In the genomic region with DNA sequence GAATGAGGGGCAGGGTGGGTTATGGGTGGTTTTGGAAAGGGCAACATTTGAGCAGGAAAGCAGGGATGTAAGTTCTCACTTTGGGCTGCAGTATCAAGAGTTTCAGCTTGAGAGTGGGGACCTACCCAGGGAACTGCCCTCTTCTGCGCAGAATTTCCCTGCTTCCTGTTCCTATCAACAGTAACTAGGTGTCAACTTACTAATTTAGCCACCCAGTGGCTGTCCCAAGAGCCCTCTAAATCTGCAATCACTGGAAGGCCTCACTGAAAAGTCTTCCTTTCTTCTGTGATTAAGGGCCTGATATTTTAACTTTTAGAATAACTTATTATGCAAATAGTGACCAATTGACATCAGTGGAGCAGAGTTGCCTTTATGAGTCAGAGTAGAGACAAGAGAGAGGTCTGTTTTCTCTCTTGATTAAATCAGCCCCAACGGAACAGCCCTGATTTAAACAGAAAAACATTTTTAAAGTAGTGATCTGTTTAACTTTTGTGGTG, we compare ENCODE assay signal across 9 cellular contexts.
DNase-seq lines count a peak whose midpoint lies in the region; ATAC-seq, FAIRE-seq and TF ChIP-seq lines count a peak whose summit lies in the region.
"Had no signal": no experiment of that assay in that cellular context is flagged by ENCODE, and none has a peak within 500 bp of the region (broad histone marks: within the 10 kb centered on the region; RNA-seq: fewer than 3 reads in every experiment).

No MANE protein-coding gene starts in this region.

- H3K9ac ChIP-seq in adipocyte (ENCODE audit: low read length) (peak overlapping the region; percentile 38), kidney (ENCODE audit: low read length in 2 of 2) (no peak overlapping the region)

- H3K4me1 ChIP-seq in adipocyte (ENCODE audit: control insufficient read depth, insufficient read depth, low read length) (peaks cover 26% of the 10 kb centered on the region), sigmoid colon (peaks cover 0 to 40% (median 34%) of the 10 kb centered on the region in 4 donors), kidney (ENCODE audit: control insufficient read depth in 1 of 2, insufficient read depth in 1 of 2, low read depth in 1 of 2, low read length in 2 of 2) (no peaks in the 10 kb centered on the region)

- TF ChIP-seq POLR2A in sigmoid colon (IDR thresholded peaks at IDR 0.05): no peak

- TF ChIP-seq CTCF in sigmoid colon (IDR thresholded peaks at IDR 0.05): no peak
- TF ChIP-seq CTCF in kidney (IDR thresholded peaks at IDR 0.05; ENCODE audit: borderline replicate concordance, extremely low read depth, insufficient read depth): no peak

- H3K9me3 ChIP-seq in adipocyte (ENCODE audit: control insufficient read depth, low read length): no peaks in the 10 kb centered on the region
- H3K9me3 ChIP-seq in sigmoid colon: no peaks in the 10 kb centered on the region
- no peaks in the 10 kb centered on the region for H3K9me3 ChIP-seq in kidney (ENCODE audit: control insufficient read depth in 1 of 2, low read length in 2 of 2)
- H3K9me3 ChIP-seq: Peyer's patch had no signal

- intact Hi-C loops in sigmoid colon (cut with DNase I) (no loop called here), kidney (cut with DNase I) (no loop called here)

- ATAC-seq in GM21360 (IDR thresholded peaks at IDR 0.05; ENCODE audit: unreplicated experiment): peak; percentile 67
- peak; percentile 44 for ATAC-seq in HG03469 (IDR thresholded peaks at IDR 0.05; ENCODE audit: unreplicated experiment)

- H3K27me3 ChIP-seq in adipocyte (replicated peaks; ENCODE audit: control insufficient read depth, insufficient read depth, low read length): no peaks in the 10 kb centered on the region
- no peaks in the 10 kb centered on the region for H3K27me3 ChIP-seq in sigmoid colon
- H3K27me3 ChIP-seq: Peyer's patch had no signal

- H3K36me3 ChIP-seq in adipocyte (ENCODE audit: control insufficient read depth, insufficient read depth, low read length, severe bottlenecking) (no peaks in the 10 kb centered on the region), sigmoid colon (no peaks in the 10 kb centered on the region), kidney (ENCODE audit: control insufficient read depth in 1 of 2, insufficient read depth in 2 of 2, low read length in 2 of 2) (no peaks in the 10 kb centered on the region)
- H3K36me3 ChIP-seq: Peyer's patch had no signal

- WGBS in sigmoid colon, 2 donors: 62 to 71% methylated on average over 2 of the region's 2 CpGs

- TF ChIP-seq EP300 in sigmoid colon (IDR thresholded peaks at IDR 0.05): no peak

- H3K4me3 ChIP-seq in adipocyte (ENCODE audit: low read length) (peak overlapping the region; percentile 58), sigmoid colon (no peak overlapping the region), kidney (ENCODE audit: low read length in 2 of 2) (no peak overlapping the region)
- H3K4me3 ChIP-seq: Peyer's patch had no signal

- no peak for FAIRE-seq in kidney (lab: Jason Lieb, UNC)

- peak overlapping the region in 3 of 4 donors; percentile 46 to 66 (median 64) for H3K27ac ChIP-seq in sigmoid colon
- no peak overlapping the region for H3K27ac ChIP-seq in kidney (ENCODE audit: low read depth in 2 of 2, low read length in 2 of 2)

- DNase-seq in ELR (ENCODE audit: low read depth): peak; percentile 62
- peak; percentile 83 for DNase-seq in adipocyte (ENCODE audit: low read depth)
- DNase-seq in sigmoid colon: no peak
- DNase-seq in HT-29 (ENCODE audit: low spot score): no peak
- no peak for DNase-seq in effector CD4-positive, alpha-beta T cell
- DNase-seq in kidney: no peak

Comparison
In these comparisons a context has a peak if more than half of its experiments do, and no peak if none do; other contexts are left out.
1. DNase-seq: peak in ELR (single experiment) and adipocyte (single experiment); none in sigmoid colon (single experiment), HT-29 (single experiment), effector CD4-positive, alpha-beta T cell (single experiment) and kidney (single experiment).
2. H3K27ac ChIP-seq: peak in sigmoid colon (3 of 4); none in kidney (0 of 2).